Comparison of ENCODE assay signal across 1 cellular context in the genomic region with DNA sequence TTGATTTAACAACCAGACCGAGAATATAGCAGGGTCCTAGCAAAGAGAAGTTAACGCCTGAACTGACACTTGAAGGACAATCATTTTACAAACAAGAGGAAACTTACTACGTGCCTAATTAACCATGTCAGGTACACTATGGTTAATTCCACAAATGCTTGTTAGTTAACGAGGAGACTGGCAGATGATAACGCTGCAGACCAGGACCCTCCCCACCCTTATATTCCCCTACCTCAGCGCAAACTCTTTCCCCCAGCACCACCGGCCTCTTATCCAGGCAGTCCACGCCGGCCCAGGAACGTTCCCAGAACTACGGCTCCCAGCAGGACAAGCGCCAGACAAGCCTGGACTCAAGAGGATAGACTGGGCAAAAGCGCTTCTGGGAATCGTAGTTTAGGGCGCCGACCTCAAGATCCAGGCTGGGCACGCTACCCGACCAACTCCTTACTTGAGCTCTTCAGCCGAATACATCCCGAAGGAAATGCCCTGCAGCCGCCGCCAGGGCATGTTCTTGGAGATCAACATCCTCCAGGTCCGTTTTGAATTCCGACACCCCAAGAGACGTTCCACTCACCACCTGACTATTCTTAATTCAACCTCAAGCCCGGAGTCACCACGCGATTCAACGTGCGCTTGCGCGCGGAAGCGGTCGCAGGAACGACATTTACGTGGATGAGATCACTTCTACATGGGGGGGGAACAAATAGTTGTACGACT.
A peak's percentile ranks its signal among the peaks of the same experiment; 100 is the strongest.
TF ChIP-seq lines count a peak whose summit lies in the region.

POLR1A (minus strand) TSS at position 635 of the 717 bp plus-strand sequence; CDS start at position 525, 110 bp downstream.

TF ChIP-seq in K562, 482 proteins besides CTCF, POLR2A, EP300 and RAD21 (continued from another document and continues in another):
- TF ChIP-seq, protein P1, sequence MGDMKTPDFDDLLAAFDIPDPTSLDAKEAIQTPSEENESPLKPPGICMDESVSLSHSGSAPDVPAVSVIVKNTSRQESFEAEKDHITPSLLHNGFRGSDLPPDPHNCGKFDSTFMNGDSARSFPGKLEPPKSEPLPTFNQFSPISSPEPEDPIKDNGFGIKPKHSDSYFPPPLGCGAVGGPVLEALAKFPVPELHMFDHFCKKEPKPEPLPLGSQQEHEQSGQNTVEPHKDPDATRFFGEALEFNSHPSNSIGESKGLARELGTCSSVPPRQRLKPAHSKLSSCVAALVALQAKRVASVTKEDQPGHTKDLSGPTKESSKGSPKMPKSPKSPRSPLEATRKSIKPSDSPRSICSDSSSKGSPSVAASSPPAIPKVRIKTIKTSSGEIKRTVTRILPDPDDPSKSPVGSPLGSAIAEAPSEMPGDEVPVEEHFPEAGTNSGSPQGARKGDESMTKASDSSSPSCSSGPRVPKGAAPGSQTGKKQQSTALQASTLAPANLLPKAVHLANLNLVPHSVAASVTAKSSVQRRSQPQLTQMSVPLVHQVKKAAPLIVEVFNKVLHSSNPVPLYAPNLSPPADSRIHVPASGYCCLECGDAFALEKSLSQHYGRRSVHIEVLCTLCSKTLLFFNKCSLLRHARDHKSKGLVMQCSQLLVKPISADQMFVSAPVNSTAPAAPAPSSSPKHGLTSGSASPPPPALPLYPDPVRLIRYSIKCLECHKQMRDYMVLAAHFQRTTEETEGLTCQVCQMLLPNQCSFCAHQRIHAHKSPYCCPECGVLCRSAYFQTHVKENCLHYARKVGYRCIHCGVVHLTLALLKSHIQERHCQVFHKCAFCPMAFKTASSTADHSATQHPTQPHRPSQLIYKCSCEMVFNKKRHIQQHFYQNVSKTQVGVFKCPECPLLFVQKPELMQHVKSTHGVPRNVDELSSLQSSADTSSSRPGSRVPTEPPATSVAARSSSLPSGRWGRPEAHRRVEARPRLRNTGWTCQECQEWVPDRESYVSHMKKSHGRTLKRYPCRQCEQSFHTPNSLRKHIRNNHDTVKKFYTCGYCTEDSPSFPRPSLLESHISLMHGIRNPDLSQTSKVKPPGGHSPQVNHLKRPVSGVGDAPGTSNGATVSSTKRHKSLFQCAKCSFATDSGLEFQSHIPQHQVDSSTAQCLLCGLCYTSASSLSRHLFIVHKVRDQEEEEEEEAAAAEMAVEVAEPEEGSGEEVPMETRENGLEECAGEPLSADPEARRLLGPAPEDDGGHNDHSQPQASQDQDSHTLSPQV (IDR thresholded peaks at IDR 0.05), result 0 out of 2 replicates have a peak, but pooled peaks have one; percentile 69
- no peak for TF ChIP-seq ZNF444 (CRISPR knock-in tag; IDR thresholded peaks at IDR 0.05)
- TF ChIP-seq PHF8 (IDR thresholded peaks at IDR 0.05; ENCODE audit: borderline replicate concordance, low read length), result peak; percentile 79; the same call in 1 of the 2 replicates
- 0 out of 2 replicates have a peak, but pooled peaks have one; percentile 38 for TF ChIP-seq SMAD4 (CRISPR knock-in tag; conservative IDR thresholded peaks at IDR 0.05)
- no peak for TF ChIP-seq ZNF609 (CRISPR knock-in tag; IDR thresholded peaks at IDR 0.05; ENCODE audit: borderline replicate concordance)
- no peak for TF ChIP-seq KDM1A (IDR thresholded peaks at IDR 0.05)
- TF ChIP-seq ZNF133 (CRISPR knock-in tag; IDR thresholded peaks at IDR 0.05), result no peak
- no peak for TF ChIP-seq KLF1 (tag; IDR thresholded peaks at IDR 0.05)
- TF ChIP-seq PRMT5 (CRISPR knock-in tag; IDR thresholded peaks at IDR 0.05), result no peak
- TF ChIP-seq ETS1 (conservative IDR thresholded peaks at IDR 0.05; ENCODE audit: control insufficient read depth, low read depth, low read length), result peak; percentile 91; the same call in 1 of the 2 replicates
- TF ChIP-seq, protein P2, sequence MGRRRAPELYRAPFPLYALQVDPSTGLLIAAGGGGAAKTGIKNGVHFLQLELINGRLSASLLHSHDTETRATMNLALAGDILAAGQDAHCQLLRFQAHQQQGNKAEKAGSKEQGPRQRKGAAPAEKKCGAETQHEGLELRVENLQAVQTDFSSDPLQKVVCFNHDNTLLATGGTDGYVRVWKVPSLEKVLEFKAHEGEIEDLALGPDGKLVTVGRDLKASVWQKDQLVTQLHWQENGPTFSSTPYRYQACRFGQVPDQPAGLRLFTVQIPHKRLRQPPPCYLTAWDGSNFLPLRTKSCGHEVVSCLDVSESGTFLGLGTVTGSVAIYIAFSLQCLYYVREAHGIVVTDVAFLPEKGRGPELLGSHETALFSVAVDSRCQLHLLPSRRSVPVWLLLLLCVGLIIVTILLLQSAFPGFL (CRISPR knock-in tag; IDR thresholded peaks at IDR 0.05), result peak; percentile 79; the same call in 1 of the 2 replicates
- TF ChIP-seq SRSF3 (IDR thresholded peaks at IDR 0.05; ENCODE audit: insufficient read depth, low read length), result no peak
- TF ChIP-seq, protein P3, sequence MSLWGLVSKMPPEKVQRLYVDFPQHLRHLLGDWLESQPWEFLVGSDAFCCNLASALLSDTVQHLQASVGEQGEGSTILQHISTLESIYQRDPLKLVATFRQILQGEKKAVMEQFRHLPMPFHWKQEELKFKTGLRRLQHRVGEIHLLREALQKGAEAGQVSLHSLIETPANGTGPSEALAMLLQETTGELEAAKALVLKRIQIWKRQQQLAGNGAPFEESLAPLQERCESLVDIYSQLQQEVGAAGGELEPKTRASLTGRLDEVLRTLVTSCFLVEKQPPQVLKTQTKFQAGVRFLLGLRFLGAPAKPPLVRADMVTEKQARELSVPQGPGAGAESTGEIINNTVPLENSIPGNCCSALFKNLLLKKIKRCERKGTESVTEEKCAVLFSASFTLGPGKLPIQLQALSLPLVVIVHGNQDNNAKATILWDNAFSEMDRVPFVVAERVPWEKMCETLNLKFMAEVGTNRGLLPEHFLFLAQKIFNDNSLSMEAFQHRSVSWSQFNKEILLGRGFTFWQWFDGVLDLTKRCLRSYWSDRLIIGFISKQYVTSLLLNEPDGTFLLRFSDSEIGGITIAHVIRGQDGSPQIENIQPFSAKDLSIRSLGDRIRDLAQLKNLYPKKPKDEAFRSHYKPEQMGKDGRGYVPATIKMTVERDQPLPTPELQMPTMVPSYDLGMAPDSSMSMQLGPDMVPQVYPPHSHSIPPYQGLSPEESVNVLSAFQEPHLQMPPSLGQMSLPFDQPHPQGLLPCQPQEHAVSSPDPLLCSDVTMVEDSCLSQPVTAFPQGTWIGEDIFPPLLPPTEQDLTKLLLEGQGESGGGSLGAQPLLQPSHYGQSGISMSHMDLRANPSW (CRISPR knock-in tag; IDR thresholded peaks at IDR 0.05), result no peak; the same call in 1 of the 2 replicates
- TF ChIP-seq KHSRP (IDR thresholded peaks at IDR 0.05), result no peak
- no peak for TF ChIP-seq PTRF (tag; IDR thresholded peaks at IDR 0.05)
- no peak for TF ChIP-seq TGIF2 (CRISPR knock-in tag; IDR thresholded peaks at IDR 0.05)
- no peak for TF ChIP-seq CBFB (CRISPR knock-in tag; IDR thresholded peaks at IDR 0.05)
- no peak; the same call in 1 of the 2 replicates for TF ChIP-seq NCOA6 (IDR thresholded peaks at IDR 0.05)
- TF ChIP-seq SAP30 (IDR thresholded peaks at IDR 0.05; ENCODE audit: borderline replicate concordance, insufficient read depth, low read depth, low read length, poor library complexity, severe bottlenecking), result peak; percentile 72
- 0 out of 4 replicates have a peak, but pooled peaks of 1 of the 2 experiments have one; percentile 53 for TF ChIP-seq MLX (CRISPR knock-in tag; conservative IDR thresholded peaks at IDR 0.05)
- no peak for TF ChIP-seq SP2 (IDR thresholded peaks at IDR 0.05; ENCODE audit: extremely low read depth, low read depth, low read length, poor library complexity, severe bottlenecking)
- peak; percentile 89 to 92 for TF ChIP-seq SIX5 (IDR thresholded peaks at IDR 0.05; ENCODE audit: borderline replicate concordance in 1 of 2, insufficient read depth in 1 of 2, low read depth in 1 of 2, low read length in 2 of 2)
- TF ChIP-seq SIN3A (IDR thresholded peaks at IDR 0.05; ENCODE audit: borderline replicate concordance in 2 of 2, control insufficient read depth in 1 of 2, low read depth in 2 of 2, low read length in 2 of 2), result peak in 1 of 2 experiments; percentile 29; a peak in 2 of 4 replicates
- TF ChIP-seq FOXK2 (conservative IDR thresholded peaks at IDR 0.05 in 1 of 2, IDR thresholded peaks at IDR 0.05 in 1 of 2; ENCODE audit: low read depth in 2 of 2), result no peak
- no peak for TF ChIP-seq NEUROD1 (IDR thresholded peaks at IDR 0.05; ENCODE audit: borderline replicate concordance, low read depth, low read length, partially characterized antibody)
- no peak for TF ChIP-seq NR1H2 (CRISPR knock-in tag; IDR thresholded peaks at IDR 0.05)
- TF ChIP-seq PBX2 (CRISPR knock-in tag; IDR thresholded peaks at IDR 0.05; ENCODE audit: low read depth), result no peak
- TF ChIP-seq PBX2 (tag; conservative IDR thresholded peaks at IDR 0.05; ENCODE audit: low read depth), result no peak
- TF ChIP-seq RHOXF2B (CRISPR knock-in tag; conservative IDR thresholded peaks at IDR 0.05), result no peak
- TF ChIP-seq, protein P4, sequence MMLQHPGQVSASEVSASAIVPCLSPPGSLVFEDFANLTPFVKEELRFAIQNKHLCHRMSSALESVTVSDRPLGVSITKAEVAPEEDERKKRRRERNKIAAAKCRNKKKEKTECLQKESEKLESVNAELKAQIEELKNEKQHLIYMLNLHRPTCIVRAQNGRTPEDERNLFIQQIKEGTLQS (IDR thresholded peaks at IDR 0.05), result no peak
- TF ChIP-seq, protein P4 (CRISPR knock-in tag; conservative IDR thresholded peaks at IDR 0.05), result 0 out of 2 replicates have a peak, but pooled peaks have one; percentile 26
- peak; percentile 50; the same call in 1 of the 2 replicates for TF ChIP-seq RBFOX2 (IDR thresholded peaks at IDR 0.05; ENCODE audit: low read depth, low read length)
- peak; percentile 53; the same call in 1 of the 2 replicates for TF ChIP-seq ZNF644 (tag; IDR thresholded peaks at IDR 0.05; ENCODE audit: low read depth)
